In genomic region chr11:17593466-17594245, GRCh38 we compare ENCODE assay signal across 31 cellular contexts. TPM values are rescaled to one million over a fixed set of nuclear protein-coding genes. Genes with fewer than 3 reads are reported as not detected.
A peak's percentile ranks its signal among the peaks of the same experiment; 100 is the strongest.
DNase-seq lines count a peak whose midpoint lies in the region; ATAC-seq, FAIRE-seq and TF ChIP-seq lines count a peak whose summit lies in the region.
"Had no signal": no experiment of that assay in that cellular context is flagged by ENCODE, and none has a peak within 500 bp of the region (broad histone marks: within the 10 kb centered on the region; RNA-seq: fewer than 3 reads in every experiment).

No MANE protein-coding gene starts in this region.

- H4K20me1 ChIP-seq in HCT116 (ENCODE audit: insufficient read depth), result no peaks in the 10 kb centered on the region

- RAD21 ChIA-PET in HCT116 (lab: Charles Lee; ENCODE audit: low non-redundant PET in 1 of 2, low total read pairs in 2 of 2, uncharacterized antibody in 2 of 2, unreplicated experiment in 2 of 2), result no interaction called here

- BruUV-seq in HCT116 (replicated peaks; lab: Mats Ljungman, UMichigan), result no TSS peak

- no peak overlapping the region for H3K4me2 ChIP-seq in HCT116 (ENCODE audit: low read length)

- no peak for FAIRE-seq in kidney (lab: Jason Lieb, UNC)
- FAIRE-seq: H1, pancreas had no signal

- no peaks in the 10 kb centered on the region for H3K9me2 ChIP-seq in HCT116 (ENCODE audit: insufficient read depth)

- H3K36me3 ChIP-seq in HCT116 (ENCODE audit: control insufficient read depth in 1 of 2, insufficient read depth in 2 of 2, low read length in 2 of 2) (no peaks in the 10 kb centered on the region), kidney (ENCODE audit: control insufficient read depth in 1 of 2, insufficient read depth in 2 of 2, low read length in 2 of 2) (no peaks in the 10 kb centered on the region), testis (ENCODE audit: low read depth, missing control alignments) (no peaks in the 10 kb centered on the region), mucosa of descending colon (ENCODE audit: low read depth) (no peaks in the 10 kb centered on the region)
- H3K36me3 ChIP-seq: adrenal gland, pancreas had no signal

- H3K4me1 Mint-ChIP-seq in endothelial cell (ENCODE audit: unreplicated experiment), result no peaks in the 10 kb centered on the region
- H3K4me1 Mint-ChIP-seq: IgD-negative memory B cell; naive thymus-derived CD8-positive, alpha-beta T cell; stimulated activated effector memory CD8-positive, alpha-beta T cell treated with anti-CD3 and anti-CD28 coated beads, Interleukin-12 subunit alpha, Interleukin-12 subunit beta, amount 100 ng/mL, for 72 hours had no signal

- no peaks in the 10 kb centered on the region for H3K4me1 ChIP-seq in HCT116 (ENCODE audit: control insufficient read depth in 1 of 2, insufficient read depth in 2 of 2, low read length in 2 of 2)
- H3K4me1 ChIP-seq in kidney (ENCODE audit: control insufficient read depth in 1 of 2, insufficient read depth in 1 of 2, low read depth in 1 of 2, low read length in 2 of 2), result no peaks in the 10 kb centered on the region
- no peaks in the 10 kb centered on the region for H3K4me1 ChIP-seq in testis
- H3K4me1 ChIP-seq in mucosa of descending colon (ENCODE audit: low read depth), result no peaks in the 10 kb centered on the region
- H3K4me1 ChIP-seq: adrenal gland, body of pancreas, pancreas had no signal

- H3K27me3 Mint-ChIP-seq in endothelial cell (ENCODE audit: unreplicated experiment), result peaks cover 3% of the 10 kb centered on the region

- 71 to 88% methylated on average over 4 to 9 of the region's 9 CpGs for whole genome bisulfite sequencing in testis, 2 donors

- H3K9me3 Mint-ChIP-seq in endothelial cell (ENCODE audit: unreplicated experiment), result no peaks in the 10 kb centered on the region
- H3K9me3 Mint-ChIP-seq: stimulated activated effector memory CD8-positive, alpha-beta T cell treated with anti-CD3 and anti-CD28 coated beads, Interleukin-12 subunit alpha, Interleukin-12 subunit beta, amount 100 ng/mL, for 72 hours had no signal

- intact Hi-C loops in HCT116 (cut with micrococcal nuclease) (no loop called here), kidney (cut with DNase I) (loop anchor here (10.0 kb wide), 1 partner anchor 131 kb away; no protein-coding TSS in a partner anchor), testis (cut with DNase I; ENCODE audit: low total_unique reads) (no loop called here), mucosa of descending colon (cut with DNase I, micrococcal nuclease) (no loop called here)

- TF ChIP-seq CTCF in HCT116 (IDR thresholded peaks at IDR 0.05 in 2 of 3, conservative IDR thresholded peaks at IDR 0.05 in 1 of 3; ENCODE audit: borderline replicate concordance in 1 of 3, insufficient read depth in 1 of 3, low read depth in 2 of 3, low read length in 2 of 3), result no peak
- TF ChIP-seq CTCF in kidney (IDR thresholded peaks at IDR 0.05; ENCODE audit: borderline replicate concordance, extremely low read depth, insufficient read depth), result no peak
- TF ChIP-seq CTCF in testis (IDR thresholded peaks at IDR 0.05), result no peak
- no peak for TF ChIP-seq CTCF in endothelial cell (IDR thresholded peaks at IDR 0.05; ENCODE audit: unreplicated experiment)
- TF ChIP-seq CTCF in mucosa of descending colon (IDR thresholded peaks at IDR 0.05), result no peak

- peak; percentile 23 for DNase-seq in activated CD8-positive, alpha-beta memory T cell treated with anti-CD3 and anti-CD28 coated beads, Interleukin-2, amount 50 U/mL, for 48 hours
- DNase-seq in activated CD8-positive, alpha-beta memory T cell treated with anti-CD3 and anti-CD28 coated beads, Interleukin-2, amount 50 U/mL, for 4 hours, result no peak
- DNase-seq in HCT116 (ENCODE audit: low read depth, low spot score) (no peak), kidney (peak; percentile 47), testis (peak; percentile 12), SHP77 (lab: John Stamatoyannopoulos, UW) (no peak), endothelial cell (ENCODE audit: low spot score) (no peak), mucosa of descending colon (no peak)
- DNase-seq: activated CD4-positive, alpha-beta T cell treated with anti-CD3 and anti-CD28 coated beads, Interleukin-2, amount 50 U/mL, for 4 hours; activated CD4-positive, CD25-positive, alpha-beta regulatory T cell; activated naive CD4-positive, alpha-beta T cell; cerebellar nuclear complex; midbrain; NCI-H1092 treated with DMSO at 0.1 percent for 48 hours; NCI-H187; NCI-H524 treated with DMSO at 0.1 percent for 48 hours; stimulated activated CD4-positive, alpha-beta T cell treated with anti-CD3 and anti-CD28 coated beads, Interleukin-12 subunit alpha, Interleukin-12 subunit beta, amount 100 ng/mL, for 4 hours; stimulated activated CD4-positive, alpha-beta T cell treated with anti-CD3 and anti-CD28 coated beads, Interleukin-4, amount 100 ng/mL, for 24 hours; substantia nigra had no signal

- no peak for TF ChIP-seq POLR2A in HCT116 (IDR thresholded peaks at IDR 0.05; ENCODE audit: borderline replicate concordance, extremely low read depth, insufficient read depth, insufficient read length)
- no peak for TF ChIP-seq POLR2A in testis (IDR thresholded peaks at IDR 0.05)

- CTCF ChIA-PET in HCT116 (lab: Charles Lee), result interaction anchor here (1.4 kb wide), 1 partner anchor 137 kb away, joined by 4 read pairs; no protein-coding TSS in a partner anchor

- TF ChIP-seq RAD21 in HCT116 (IDR thresholded peaks at IDR 0.05; ENCODE audit: low read depth), result no peak

- no peaks in the 10 kb centered on the region for H3K79me2 ChIP-seq in HCT116 (ENCODE audit: insufficient read depth, low read length)

- peaks cover 0 to 4% of the 10 kb centered on the region in 2 experiments; a peak in 1 of 4 replicates for H3K9me3 ChIP-seq in HCT116 (ENCODE audit: control insufficient read depth in 1 of 2, insufficient read depth in 1 of 2, low read depth in 1 of 2, low read length in 2 of 2)
- H3K9me3 ChIP-seq in kidney (ENCODE audit: control insufficient read depth in 1 of 2, low read length in 2 of 2), result no peaks in the 10 kb centered on the region
- no peaks in the 10 kb centered on the region for H3K9me3 ChIP-seq in testis
- no peaks in the 10 kb centered on the region for H3K9me3 ChIP-seq in mucosa of descending colon
- H3K9me3 ChIP-seq: adrenal gland, body of pancreas, pancreas had no signal

- peak; percentile 22; the same call in 1 of the 2 replicates for ATAC-seq in HCT116
- no peak for ATAC-seq in mucosa of descending colon
- ATAC-seq: body of pancreas; naive thymus-derived CD8-positive, alpha-beta T cell; pancreas; right cardiac atrium; stimulated activated effector memory CD8-positive, alpha-beta T cell treated with anti-CD3 and anti-CD28 coated beads, Interleukin-12 subunit alpha, Interleukin-12 subunit beta, amount 100 ng/mL, for 72 hours had no signal

- H3K27ac ChIP-seq in HCT116 (ENCODE audit: low read depth, low read length) (no peak overlapping the region), kidney (ENCODE audit: low read depth in 2 of 2, low read length in 2 of 2) (no peak overlapping the region), testis (no peak overlapping the region)
- H3K27ac ChIP-seq: adrenal gland, body of pancreas, dorsolateral prefrontal cortex, pancreas had no signal

- H3K9ac ChIP-seq in HCT116 (ENCODE audit: low read length) (no peak overlapping the region), kidney (ENCODE audit: low read length in 2 of 2) (no peak overlapping the region)

- POLR2A ChIA-PET in HCT116 (lab: Charles Lee), result no interaction called here

- H3K27me3 ChIP-seq in HCT116 (ENCODE audit: insufficient read depth, low read length) (peaks cover 18% of the 10 kb centered on the region; the same call in 1 of the 2 replicates), testis (no peaks in the 10 kb centered on the region)
- H3K27me3 ChIP-seq: adrenal gland, body of pancreas, pancreas had no signal

- H2AFZ ChIP-seq in HCT116 (ENCODE audit: low read depth, low read length, poor library complexity, severe bottlenecking), result no peak overlapping the region

- H3K4me3 Mint-ChIP-seq in endothelial cell (ENCODE audit: unreplicated experiment), result no peak overlapping the region
- H3K4me3 Mint-ChIP-seq: CD4-positive, alpha-beta T cell; IgD-negative memory B cell; naive thymus-derived CD8-positive, alpha-beta T cell; stimulated activated effector memory CD8-positive, alpha-beta T cell treated with anti-CD3 and anti-CD28 coated beads, Interleukin-12 subunit alpha, Interleukin-12 subunit beta, amount 100 ng/mL, for 72 hours had no signal

- no peak overlapping the region for H3K4me3 ChIP-seq in HCT116 (replicated peaks in 1 of 2; ENCODE audit: low read depth in 1 of 2, low read length in 2 of 2)
- H3K4me3 ChIP-seq in kidney (ENCODE audit: low read length in 2 of 2), result no peak overlapping the region
- no peak overlapping the region for H3K4me3 ChIP-seq in testis
- no peak overlapping the region for H3K4me3 ChIP-seq in mucosa of descending colon
- H3K4me3 ChIP-seq: adrenal gland, body of pancreas, dorsolateral prefrontal cortex, pancreas had no signal

- no peak overlapping the region for H3K27ac Mint-ChIP-seq in endothelial cell (ENCODE audit: unreplicated experiment)
- H3K27ac Mint-ChIP-seq: CD4-positive, alpha-beta T cell; IgD-negative memory B cell; naive thymus-derived CD8-positive, alpha-beta T cell; stimulated activated effector memory CD8-positive, alpha-beta T cell treated with anti-CD3 and anti-CD28 coated beads, Interleukin-12 subunit alpha, Interleukin-12 subunit beta, amount 100 ng/mL, for 72 hours had no signal

- H3K36me3 Mint-ChIP-seq in endothelial cell (ENCODE audit: low read depth, unreplicated experiment), result no peaks in the 10 kb centered on the region
- H3K36me3 Mint-ChIP-seq: stimulated activated effector memory CD8-positive, alpha-beta T cell treated with anti-CD3 and anti-CD28 coated beads, Interleukin-12 subunit alpha, Interleukin-12 subunit beta, amount 100 ng/mL, for 72 hours had no signal

TF ChIP-seq in HCT116, 20 proteins besides CTCF, POLR2A, EP300 and RAD21 (continues in another document):
- no peak for TF ChIP-seq SRF (IDR thresholded peaks at IDR 0.05; ENCODE audit: low read depth)
- no peak for TF ChIP-seq SIN3A (IDR thresholded peaks at IDR 0.05; ENCODE audit: low read depth)

RNA-seq across cellular contexts. Expression of gene OTOG, which starts 46.6 kb away (rescaled TPM):
- 0.07 TPM for total RNA-seq in HCT116 (2021; ENCODE audit: unreplicated experiment)
- polyA plus RNA-seq in HCT116 (2012), result 0.01 and 0.04 TPM in 2 replicates
- total RNA-seq in kidney, result 0.06 TPM
- polyA plus RNA-seq in kidney (ENCODE audit: insufficient read depth, low read depth, low replicate concordance), result not detected
- 1 to 10 TPM; 2.2 to 2.9 TPM for total RNA-seq in testis
- 4.2 TPM for polyA plus RNA-seq in testis (ENCODE audit: insufficient read depth, low read depth, low replicate concordance)
- 0.13 TPM for total RNA-seq in endothelial cell (ENCODE audit: unreplicated experiment)
- under 1 TPM in 1 of 3 donors, not detected in 2; 0.06 TPM for total RNA-seq in mucosa of descending colon
- total RNA-seq: A172; adrenal gland; body of pancreas; CD4-positive, alpha-beta T cell; lower leg skin; naive thymus-derived CD8-positive, alpha-beta T cell; pancreas; right cardiac atrium had no signal
- polyA plus RNA-seq: adrenal gland; IgD-negative memory B cell; naive thymus-derived CD8-positive, alpha-beta T cell; pancreas; right cardiac atrium had no signal

RNA-seq across cellular contexts. Expression of gene USH1C, which starts 49.4 kb away (rescaled TPM):
- total RNA-seq in HCT116 (2021; ENCODE audit: unreplicated experiment) (13.4 TPM), kidney (38.6 TPM), testis (1 to 10 TPM; 1.2 TPM), endothelial cell (ENCODE audit: unreplicated experiment) (1.4 TPM), mucosa of descending colon (100 to 1,000 TPM in 2 of 3 donors, 10 to 100 TPM in 1; 81.7 to 229 (median 141) TPM)
- 17.5 and 19.8 TPM in 2 replicates for polyA plus RNA-seq in HCT116 (2012)
- polyA plus RNA-seq in kidney (ENCODE audit: insufficient read depth, low read depth, low replicate concordance) (107 TPM), testis (ENCODE audit: insufficient read depth, low read depth, low replicate concordance) (3.7 TPM)
- total RNA-seq: A172; CD4-positive, alpha-beta T cell; naive thymus-derived CD8-positive, alpha-beta T cell had no signal
- polyA plus RNA-seq: IgD-negative memory B cell; naive thymus-derived CD8-positive, alpha-beta T cell had no signal

Comparison
In these comparisons a context has a peak if more than half of its experiments do, and no peak if none do; other contexts are left out.
1. DNase-seq: peak in activated CD8-positive, alpha-beta memory T cell treated with anti-CD3 and anti-CD28 coated beads, Interleukin-2, amount 50 U/mL, for 48 hours (single experiment), kidney (single experiment) and testis (single experiment); none in activated CD8-positive, alpha-beta memory T cell treated with anti-CD3 and anti-CD28 coated beads, Interleukin-2, amount 50 U/mL, for 4 hours (single experiment), HCT116 (single experiment), SHP77 (0 of 2), endothelial cell (single experiment) and mucosa of descending colon (0 of 3).